In genomic region chr4:76639292-76639691, GRCh38 we compare ENCODE assay signal across 16 cellular contexts.
DNase-seq lines count a peak whose midpoint lies in the region; ATAC-seq, FAIRE-seq and TF ChIP-seq lines count a peak whose summit lies in the region.
"Had no signal": no experiment of that assay in that cellular context is flagged by ENCODE, and none has a peak within 500 bp of the region (broad histone marks: within the 10 kb centered on the region; RNA-seq: fewer than 3 reads in every experiment).

No MANE protein-coding gene starts in this region.

- peak overlapping the region; percentile 56 for H3K9ac ChIP-seq in SK-N-SH

- no peak for TF ChIP-seq RAD21 in SK-N-SH (IDR thresholded peaks at IDR 0.05; ENCODE audit: low read length)

- peaks cover 32% of the 10 kb centered on the region for H3F3A ChIP-seq in SK-N-SH (replicated peaks; ENCODE audit: insufficient read depth)

- TF ChIP-seq POLR2A in GM12892 (IDR thresholded peaks at IDR 0.05; ENCODE audit: low read depth, low read length): no peak

- H3K36me3 ChIP-seq in left ventricle myocardium inferior: no peaks in the 10 kb centered on the region
- no peaks in the 10 kb centered on the region for H3K36me3 ChIP-seq in SK-N-SH (replicated peaks in 1 of 2; ENCODE audit: control insufficient read depth in 1 of 2, insufficient read depth in 2 of 2, low read length in 1 of 2)
- no peaks in the 10 kb centered on the region for H3K36me3 ChIP-seq in aorta (ENCODE audit: control insufficient read depth in 1 of 2, insufficient read depth in 2 of 2, low read length in 1 of 2)
- H3K36me3 ChIP-seq: HAP-1, spleen had no signal

- WGBS in SK-N-SH (ENCODE audit: low lambda C conversion rate): 51% methylated on average over 4 of the region's 4 CpGs
- 34 to 41% methylated on average over 4 of the region's 4 CpGs for WGBS in aorta, 2 donors

- FAIRE-seq in GM12892 (lab: Jason Lieb, UNC): no peak

- H3K27me3 ChIP-seq in left ventricle myocardium inferior (ENCODE audit: low read depth) (no peaks in the 10 kb centered on the region), SK-N-SH (ENCODE audit: insufficient read depth) (no peaks in the 10 kb centered on the region), aorta (ENCODE audit: control insufficient read depth in 1 of 2, insufficient read depth in 2 of 2, low read length in 1 of 2) (no peaks in the 10 kb centered on the region)

- 0 out of 2 replicates have a peak overlapping the region, but pooled peaks have one; percentile 17 for H2AFZ ChIP-seq in SK-N-SH (ENCODE audit: low read depth)

- intact Hi-C loops in left cardiac atrium (cut with DNase I) (no loop called here), left ventricle myocardium inferior (cut with micrococcal nuclease) (no loop called here), aorta (cut with DNase I) (loop anchor here in 1 of 2 donors (1.0 kb wide), 1 partner anchor 16 kb away; no protein-coding TSS in a partner anchor)

- CTCF ChIA-PET in SK-N-SH (lab: Yijun Ruan, JAX): interaction anchor here (1.7 kb wide), 1 partner anchor 13 kb away, joined by 6 read pairs; no protein-coding TSS in a partner anchor

- no peaks in the 10 kb centered on the region for H4K20me1 ChIP-seq in SK-N-SH (ENCODE audit: insufficient read depth)

- H3K9me2 ChIP-seq in SK-N-SH: no peaks in the 10 kb centered on the region

- H3K9me3 ChIP-seq in left ventricle myocardium inferior (replicated peaks) (no peaks in the 10 kb centered on the region), SK-N-SH (no peaks in the 10 kb centered on the region), aorta (ENCODE audit: control insufficient read depth, low read length) (no peaks in the 10 kb centered on the region)
- H3K9me3 ChIP-seq: Caco-2, HAP-1, spleen had no signal

- no peak overlapping the region for H3K4me3 ChIP-seq in left ventricle myocardium inferior
- peak overlapping the region in 1 of 2 experiments; percentile 62; a peak in 2 of 4 replicates for H3K4me3 ChIP-seq in SK-N-SH (ENCODE audit: low read depth in 2 of 2, low read length in 1 of 2)
- H3K4me3 ChIP-seq in foreskin fibroblast (ENCODE audit: low read depth in 1 of 2, low read length in 2 of 2): no peak overlapping the region
- no peak overlapping the region for H3K4me3 ChIP-seq in aorta (ENCODE audit: low read length in 2 of 2)
- H3K4me3 ChIP-seq: HAP-1, spleen had no signal

- H3K4me2 ChIP-seq in SK-N-SH: peak overlapping the region; percentile 67

- POLR2A ChIA-PET in SK-N-SH (lab: Yijun Ruan, JAX): no interaction called here

- H3K4me1 ChIP-seq in left ventricle myocardium inferior: peaks cover 8% of the 10 kb centered on the region
- H3K4me1 ChIP-seq in SK-N-SH (ENCODE audit: control insufficient read depth in 1 of 2, insufficient read depth in 2 of 2, low read depth in 1 of 2, low read length in 1 of 2): peaks cover 5 to 12% of the 10 kb centered on the region in 2 experiments; a peak in 3 of 4 replicates
- peaks cover 16 to 17% of the 10 kb centered on the region in 2 donors for H3K4me1 ChIP-seq in aorta (ENCODE audit: control insufficient read depth in 1 of 2, insufficient read depth in 2 of 2, low read length in 2 of 2)
- H3K4me1 ChIP-seq: Caco-2, HAP-1, spleen had no signal

- no peak for TF ChIP-seq CTCF in left ventricle myocardium inferior (IDR thresholded peaks at IDR 0.05; ENCODE audit: borderline replicate concordance)
- no peak for TF ChIP-seq CTCF in SK-N-SH (IDR thresholded peaks at IDR 0.05)
- no peak for TF ChIP-seq CTCF in foreskin fibroblast (IDR thresholded peaks at IDR 0.05; ENCODE audit: low read depth, low read length)

- peaks cover 49% of the 10 kb centered on the region for H3K79me2 ChIP-seq in SK-N-SH (ENCODE audit: insufficient read depth)

- DNase-seq in left cardiac atrium (no peak), left ventricle myocardium inferior (no peak), SK-N-SH (no peak), foreskin fibroblast (peak; percentile 67 to 78), aorta (peak in 1 of 2 donors; percentile 51), HUDEP-2 (lab: John Stamatoyannopoulos, UW; ENCODE audit: unreplicated experiment in 76 of 76) (no peak), GM12892 (ENCODE audit: insufficient read length) (no peak)
- DNase-seq: activated CD4-positive, alpha-beta T cell treated with anti-CD3 and anti-CD28 coated beads for 1 hour; Caco-2; NCI-H2081 treated with DMSO at 0.1 percent for 48 hours; occipital lobe; spleen; substantia nigra had no signal

- peak in 1 of 2 experiments; percentile 33; a peak in 1 of 4 replicates for TF ChIP-seq EP300 in SK-N-SH (IDR thresholded peaks at IDR 0.05; ENCODE audit: borderline replicate concordance in 1 of 2, low read depth in 1 of 2, low read length in 1 of 2)

- ATAC-seq in left cardiac atrium (peak; percentile 30 to 87), aorta (ENCODE audit: low FRiP score) (peak; percentile 23), HG03159 (IDR thresholded peaks at IDR 0.05; ENCODE audit: unreplicated experiment) (no peak)
- ATAC-seq: activated naive CD4-positive, alpha-beta T cell treated with anti-CD3 and anti-CD28 coated beads, Interleukin-2, amount 50 U/mL, for 72 hours had no signal

- H3K27ac ChIP-seq in left ventricle myocardium inferior (replicated peaks) (no peak overlapping the region), SK-N-SH (ENCODE audit: low read depth in 2 of 2, low read length in 1 of 2) (peak overlapping the region in 1 of 2 experiments; percentile 69; a peak in 2 of 4 replicates), aorta (ENCODE audit: low read depth in 1 of 2, low read length in 2 of 2) (peak overlapping the region in 1 of 2 donors; percentile 42)
- H3K27ac ChIP-seq: spleen had no signal

TF ChIP-seq in SK-N-SH, 30 proteins besides CTCF, POLR2A, EP300 and RAD21 (continues in another document):
- TF ChIP-seq GATA2 (CRISPR knock-in tag; IDR thresholded peaks at IDR 0.05) (no peak), POLR2AphosphoS5 (IDR thresholded peaks at IDR 0.05; ENCODE audit: low read depth, low read length) (no peak), IRF3 (IDR thresholded peaks at IDR 0.05; ENCODE audit: low read depth, low read length) (no peak), RXRA (IDR thresholded peaks at IDR 0.05; ENCODE audit: borderline replicate concordance, low read depth) (no peak), FOXJ3 (CRISPR knock-in tag; IDR thresholded peaks at IDR 0.05) (no peak), MEF2A (IDR thresholded peaks at IDR 0.05; ENCODE audit: borderline replicate concordance, low read depth) (no peak), SMC3 (IDR thresholded peaks at IDR 0.05; ENCODE audit: low read depth, low read length) (no peak), MXI1 (IDR thresholded peaks at IDR 0.05; ENCODE audit: low read depth, low read length) (no peak), EZH2phosphoT487 (IDR thresholded peaks at IDR 0.05; ENCODE audit: borderline replicate concordance, low read depth) (no peak), FOSL2 (IDR thresholded peaks at IDR 0.05; ENCODE audit: borderline replicate concordance, low read depth) (peak; percentile 36; the same call in 1 of the 2 replicates), REST (IDR thresholded peaks at IDR 0.05; ENCODE audit: low read depth, low read length) (no peak), TCF12 (IDR thresholded peaks at IDR 0.05) (peak; percentile 64)
- TF ChIP-seq, protein P1, sequence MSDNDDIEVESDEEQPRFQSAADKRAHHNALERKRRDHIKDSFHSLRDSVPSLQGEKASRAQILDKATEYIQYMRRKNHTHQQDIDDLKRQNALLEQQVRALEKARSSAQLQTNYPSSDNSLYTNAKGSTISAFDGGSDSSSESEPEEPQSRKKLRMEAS (IDR thresholded peaks at IDR 0.05; ENCODE audit: low read depth): 0 out of 2 replicates have a peak, but pooled peaks have one; percentile 48
- TF ChIP-seq, protein P2, sequence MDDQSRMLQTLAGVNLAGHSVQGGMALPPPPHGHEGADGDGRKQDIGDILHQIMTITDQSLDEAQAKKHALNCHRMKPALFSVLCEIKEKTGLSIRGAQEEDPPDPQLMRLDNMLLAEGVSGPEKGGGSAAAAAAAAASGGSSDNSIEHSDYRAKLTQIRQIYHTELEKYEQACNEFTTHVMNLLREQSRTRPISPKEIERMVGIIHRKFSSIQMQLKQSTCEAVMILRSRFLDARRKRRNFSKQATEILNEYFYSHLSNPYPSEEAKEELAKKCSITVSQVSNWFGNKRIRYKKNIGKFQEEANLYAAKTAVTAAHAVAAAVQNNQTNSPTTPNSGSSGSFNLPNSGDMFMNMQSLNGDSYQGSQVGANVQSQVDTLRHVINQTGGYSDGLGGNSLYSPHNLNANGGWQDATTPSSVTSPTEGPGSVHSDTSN (IDR thresholded peaks at IDR 0.05): peak; percentile 59

Comparison
In these comparisons a context has a peak if more than half of its experiments do, and no peak if none do; other contexts are left out.
1. DNase-seq: peak in foreskin fibroblast (2 of 2); none in left cardiac atrium (single experiment), left ventricle myocardium inferior (single experiment), SK-N-SH (single experiment), HUDEP-2 (0 of 76) and GM12892 (single experiment).